ENCODE assay signal across 8 cellular contexts in genomic region chr14:67411375-67411774, GRCh38. TPM values are rescaled to one million over a fixed set of nuclear protein-coding genes. Genes with fewer than 3 reads are reported as not detected.
DNase-seq lines count a peak whose midpoint lies in the region; ATAC-seq, FAIRE-seq and TF ChIP-seq lines count a peak whose summit lies in the region.
"Had no signal": no experiment of that assay in that cellular context is flagged by ENCODE, and none has a peak within 500 bp of the region (broad histone marks: within the 10 kb centered on the region; RNA-seq: fewer than 3 reads in every experiment).

No MANE protein-coding gene starts in this region.

- H3K4me2 ChIP-seq in hepatocyte = peak overlapping the region; percentile 66

- WGBS in hepatocyte (ENCODE audit: low lambda C conversion rate, missing lambda C conversion rate) = 51% methylated on average over 9 of the region's 9 CpGs
- WGBS in small intestine, 3 donors = 11 to 40% (median 30%) methylated on average over 9 of the region's 9 CpGs

- peak overlapping the region; percentile 78 for H3K4me3 Mint-ChIP-seq in activated T-helper 17 cell treated with anti-CD3 and anti-CD28 coated beads, Interleukin-2, amount 50 U/mL, for 72 hours

- H3K4me1 Mint-ChIP-seq in activated T-helper 17 cell treated with anti-CD3 and anti-CD28 coated beads, Interleukin-2, amount 50 U/mL, for 72 hours = peaks cover 5% of the 10 kb centered on the region

- CTCF ChIA-PET in HEK293 (lab: Yijun Ruan, JAX) = interaction anchor here (0.7 kb wide), 1 partner anchor 16 kb away, joined by 6 read pairs; no protein-coding TSS in a partner anchor

- DNase-seq in hepatocyte (ENCODE audit: low spot score) = no peak
- no peak for DNase-seq in small intestine
- no peak for DNase-seq in NCI-H1048 (lab: John Stamatoyannopoulos, UW)
- DNase-seq in NCI-H2081 (lab: John Stamatoyannopoulos, UW) = no peak
- no peak for DNase-seq in germinal center (ENCODE audit: low spot score)

- H3K36me3 ChIP-seq in HEK293 (ENCODE audit: control insufficient read depth in 2 of 2, insufficient read depth in 1 of 2, low read length in 2 of 2) = no peaks in the 10 kb centered on the region
- H3K36me3 ChIP-seq in hepatocyte (replicated peaks; ENCODE audit: insufficient read depth, low read depth) = no peaks in the 10 kb centered on the region
- no peaks in the 10 kb centered on the region for H3K36me3 ChIP-seq in small intestine (ENCODE audit: control insufficient read depth in 2 of 2, insufficient read depth in 2 of 2, low read length in 2 of 2)

- H3K4me3 ChIP-seq in HEK293 (ENCODE audit: low read depth, low read length) (peak overlapping the region; percentile 45), hepatocyte (no peak overlapping the region), small intestine (ENCODE audit: low read depth in 1 of 2, low read length in 2 of 2) (peak overlapping the region in 1 of 2 donors; percentile 71)

- ATAC-seq in activated T-helper 17 cell treated with anti-CD3 and anti-CD28 coated beads, Interleukin-2, amount 50 U/mL, for 72 hours (replicated peaks) = no peak

- no peak overlapping the region for H2AFZ ChIP-seq in hepatocyte

- peaks cover 4% of the 10 kb centered on the region for H3K4me1 ChIP-seq in HEK293 (ENCODE audit: control insufficient read depth, insufficient read depth, low read length)
- peaks cover 8% of the 10 kb centered on the region for H3K4me1 ChIP-seq in hepatocyte (ENCODE audit: insufficient read depth)
- H3K4me1 ChIP-seq in small intestine (ENCODE audit: control insufficient read depth in 2 of 2, insufficient read depth in 1 of 2, low read depth in 1 of 2, low read length in 1 of 2) = no peaks in the 10 kb centered on the region

- no peak for FAIRE-seq in small intestine (lab: Jason Lieb, UNC)

- H3K27ac ChIP-seq in HEK293 (ENCODE audit: extremely low read depth, low read depth, low read length) (no peak overlapping the region), hepatocyte (no peak overlapping the region), small intestine (ENCODE audit: low read depth in 1 of 2, low read length in 1 of 2) (peak overlapping the region; percentile 86 to 94)

- H3K9me3 ChIP-seq in HEK293 (ENCODE audit: control insufficient read depth, insufficient read depth, low read depth, low read length) = no peaks in the 10 kb centered on the region
- H3K9me3 ChIP-seq in hepatocyte (ENCODE audit: low read depth) = no peaks in the 10 kb centered on the region
- H3K9me3 ChIP-seq in small intestine (ENCODE audit: control insufficient read depth, low read depth) = no peaks in the 10 kb centered on the region

- H3K79me2 ChIP-seq in hepatocyte = no peaks in the 10 kb centered on the region

- H3K27ac Mint-ChIP-seq in activated T-helper 17 cell treated with anti-CD3 and anti-CD28 coated beads, Interleukin-2, amount 50 U/mL, for 72 hours = no peak overlapping the region

- no peaks in the 10 kb centered on the region for H3K27me3 Mint-ChIP-seq in activated T-helper 17 cell treated with anti-CD3 and anti-CD28 coated beads, Interleukin-2, amount 50 U/mL, for 72 hours

- H3K9me3 Mint-ChIP-seq in activated T-helper 17 cell treated with anti-CD3 and anti-CD28 coated beads, Interleukin-2, amount 50 U/mL, for 72 hours = no peaks in the 10 kb centered on the region

- no peaks in the 10 kb centered on the region for H3K9me2 ChIP-seq in hepatocyte (replicated peaks; ENCODE audit: insufficient read depth)

- POLR2A ChIA-PET in HEK293 (lab: Yijun Ruan, JAX) = interaction anchor here (0.8 to 1.0 kb wide), 2 partner anchors 52 to 904 kb away, joined by 3 read pairs; partner anchors contain the start of genes ATP6V1D, EIF2S1 and GPHN

- no peaks in the 10 kb centered on the region for H4K20me1 ChIP-seq in hepatocyte (ENCODE audit: insufficient read depth, poor library complexity, severe bottlenecking)

- TF ChIP-seq CTCF in HEK293 (tag by site-specific recombination; IDR thresholded peaks at IDR 0.05) = no peak
- no peak for TF ChIP-seq CTCF in hepatocyte (IDR thresholded peaks at IDR 0.05; ENCODE audit: poor library complexity)

- H3K27me3 ChIP-seq in hepatocyte (no peaks in the 10 kb centered on the region), small intestine (ENCODE audit: control insufficient read depth in 2 of 2, insufficient read depth in 2 of 2, low read length in 2 of 2) (peaks cover 0 to 4% of the 10 kb centered on the region in 2 donors)

- H3K36me3 Mint-ChIP-seq in activated T-helper 17 cell treated with anti-CD3 and anti-CD28 coated beads, Interleukin-2, amount 50 U/mL, for 72 hours (ENCODE audit: low read depth) = no peaks in the 10 kb centered on the region

TF ChIP-seq in HEK293, 187 proteins besides CTCF, POLR2A, EP300 and RAD21:
- TF ChIP-seq ZNF426 (tag by site-specific recombination; IDR thresholded peaks at IDR 0.05) (no peak), OSR2 (tag by site-specific recombination; IDR thresholded peaks at IDR 0.05) (no peak), ZNF26 (tag by site-specific recombination; IDR thresholded peaks at IDR 0.05) (no peak), MYNN (tag by site-specific recombination; IDR thresholded peaks at IDR 0.05; ENCODE audit: borderline replicate concordance) (no peak), KLF16 (tag by site-specific recombination; IDR thresholded peaks at IDR 0.05) (no peak), ZNF16 (tag by site-specific recombination; IDR thresholded peaks at IDR 0.05; ENCODE audit: low read depth) (no peak), ZSCAN23 (tag by site-specific recombination; IDR thresholded peaks at IDR 0.05) (no peak), ZBTB21 (tag by site-specific recombination; IDR thresholded peaks at IDR 0.05) (no peak), TRIM28 (IDR thresholded peaks at IDR 0.05; ENCODE audit: borderline replicate concordance, low read length) (no peak), ZNF692 (tag by site-specific recombination; IDR thresholded peaks at IDR 0.05) (no peak), ZFP37 (tag by site-specific recombination; IDR thresholded peaks at IDR 0.05) (no peak), ZBTB17 (tag by site-specific recombination; IDR thresholded peaks at IDR 0.05) (no peak), ZNF548 (tag by site-specific recombination; IDR thresholded peaks at IDR 0.05) (no peak), ZNF664 (tag by site-specific recombination; IDR thresholded peaks at IDR 0.05) (no peak), GLI2 (tag by site-specific recombination; IDR thresholded peaks at IDR 0.05; ENCODE audit: borderline replicate concordance, low read depth) (no peak)

RNA-seq across cellular contexts. Expression of gene PLEK2, which starts 0.6 kb away (rescaled TPM):
- 1 to 10 TPM; 1.5 to 6.8 TPM for total RNA-seq in activated T-helper 17 cell treated with anti-CD3 and anti-CD28 coated beads, Interleukin-2, amount 50 U/mL, for 72 hours
- 4.8 and 5.1 TPM in 2 replicates for total RNA-seq in hepatocyte
- 14.6 and 16.5 TPM in 2 replicates for polyA plus RNA-seq in hepatocyte
- polyA plus RNA-seq in small intestine = 10 to 100 TPM; 55.7 to 88.3 (median 78.5) TPM
- total RNA-seq: OCI-LY7 had no signal

RNA-seq across cellular contexts. Expression of gene EIF2S1, which starts 51.2 kb away (rescaled TPM):
- 100 to 1,000 TPM in 1 of 2 donors, 10 to 100 TPM in 1; 95.0 to 198 TPM for total RNA-seq in activated T-helper 17 cell treated with anti-CD3 and anti-CD28 coated beads, Interleukin-2, amount 50 U/mL, for 72 hours
- 106 and 108 TPM in 2 replicates for total RNA-seq in hepatocyte
- polyA plus RNA-seq in hepatocyte (109 and 123 TPM in 2 replicates), small intestine (100 to 1,000 TPM in 1 of 3 donors, 10 to 100 TPM in 2; 43.6 to 116 (median 59.7) TPM)

RNA-seq across cellular contexts. Expression of gene ATP6V1D, which starts 51.8 kb away (rescaled TPM):
- total RNA-seq in activated T-helper 17 cell treated with anti-CD3 and anti-CD28 coated beads, Interleukin-2, amount 50 U/mL, for 72 hours = 10 to 100 TPM; 28.0 to 31.1 TPM
- 86.7 and 95.5 TPM in 2 replicates for total RNA-seq in hepatocyte
- 132 and 145 TPM in 2 replicates for polyA plus RNA-seq in hepatocyte
- polyA plus RNA-seq in small intestine = 10 to 100 TPM; 43.1 to 84.3 (median 55.1) TPM

Comparison
In these comparisons a context has a peak if more than half of its experiments do, and no peak if none do; other contexts are left out.
1. H3K27ac ChIP-seq: peak in small intestine (2 of 2); none in HEK293 (single experiment) and hepatocyte (single experiment).